25 cellular contexts compared by ENCODE assay signal in genomic region chr15:28909958-28910500, GRCh38.
"Had no signal": no experiment of that assay in that cellular context is flagged by ENCODE, and none has a peak within 500 bp of the region (broad histone marks: within the 10 kb centered on the region; RNA-seq: fewer than 3 reads in every experiment).

No MANE protein-coding gene starts in this region.

- H3K27ac ChIP-seq: ascending aorta, hepatocyte, lower lobe of right lung, upper lobe of left lung, WERI-Rb-1 had no signal

- FAIRE-seq: TTC549 had no signal

- H3K4me2 ChIP-seq: hepatocyte had no signal

- H2AFZ ChIP-seq: hepatocyte had no signal

- H3K79me2 ChIP-seq: hepatocyte had no signal

- H3K27ac Mint-ChIP-seq: activated CD4-positive, alpha-beta T cell treated with anti-CD3 and anti-CD28 coated beads, Interleukin-2, amount 10 ng/mL, durations not matched to agents 7 days and 5 days; activated naive CD4-positive, alpha-beta T cell treated with anti-CD3 and anti-CD28 coated beads for 36 hours; activated T-helper 17 cell treated with anti-CD3 and anti-CD28 coated beads, Interleukin-2, amount 50 U/mL, for 72 hours; immature natural killer cell; progenitor cell of endocrine pancreas had no signal

- H3K4me3 Mint-ChIP-seq: activated CD4-positive, alpha-beta T cell treated with anti-CD3 and anti-CD28 coated beads, Interleukin-2, amount 10 ng/mL, durations not matched to agents 7 days and 5 days; activated CD8-positive, alpha-beta T cell treated with anti-CD3 and anti-CD28 coated beads for 36 hours; activated naive CD4-positive, alpha-beta T cell treated with anti-CD3 and anti-CD28 coated beads for 36 hours; activated T-helper 17 cell treated with anti-CD3 and anti-CD28 coated beads, Interleukin-2, amount 50 U/mL, for 72 hours; central memory CD8-positive, alpha-beta T cell; immature natural killer cell had no signal

- H3K27me3 Mint-ChIP-seq: activated CD4-positive, alpha-beta T cell treated with anti-CD3 and anti-CD28 coated beads, Interleukin-2, amount 10 ng/mL, durations not matched to agents 7 days and 5 days; activated CD8-positive, alpha-beta T cell treated with anti-CD3 and anti-CD28 coated beads for 36 hours; activated T-helper 17 cell treated with anti-CD3 and anti-CD28 coated beads, Interleukin-2, amount 50 U/mL, for 72 hours; central memory CD8-positive, alpha-beta T cell; progenitor cell of endocrine pancreas had no signal

- H3K27me3 ChIP-seq: ascending aorta, hepatocyte, upper lobe of left lung had no signal

- DNase-seq: activated CD4-positive, alpha-beta T cell treated with anti-CD3 and anti-CD28 coated beads, Interleukin-2, amount 10 ng/mL, durations not matched to agents 7 days and 5 days; activated CD4-positive, CD25-positive, alpha-beta regulatory T cell treated with anti-CD3 and anti-CD28 coated beads, Interleukin-2, amount 50 U/mL, for 72 hours; activated CD8-positive, alpha-beta T cell treated with anti-CD3 and anti-CD28 coated beads for 36 hours; activated naive CD4-positive, alpha-beta T cell treated with anti-CD3 and anti-CD28 coated beads for 36 hours; effector CD4-positive, alpha-beta T cell; erythroblast; foreskin fibroblast; immature natural killer cell; mesendoderm; mucosa of descending colon; retina; stimulated activated CD4-positive, alpha-beta T cell treated with anti-CD3 and anti-CD28 coated beads, Interleukin-12 subunit alpha, Interleukin-12 subunit beta, amount 100 ng/mL, for 4 hours; stimulated activated CD4-positive, alpha-beta T cell treated with anti-CD3 and anti-CD28 coated beads, Interleukin-4, amount 100 ng/mL, for 4 hours; stimulated activated naive CD8-positive, alpha-beta T cell treated with anti-CD3 and anti-CD28 coated beads, Interleukin-15, Interleukin-2, amounts not matched to agents 100 U/mL and 50 U/mL, for 24 hours; T-helper 1 cell; upper lobe of left lung; WERI-Rb-1 had no signal

- H3K9me3 ChIP-seq: ascending aorta, lower lobe of right lung, mucosa of descending colon, upper lobe of left lung had no signal

- ATAC-seq: activated CD8-positive, alpha-beta T cell treated with anti-CD3 and anti-CD28 coated beads for 36 hours; activated T-helper 17 cell treated with anti-CD3 and anti-CD28 coated beads, Interleukin-2, amount 50 U/mL, for 72 hours; left lobe of liver; lower lobe of right lung; mucosa of descending colon; stimulated activated naive CD8-positive, alpha-beta T cell treated with anti-CD3 and anti-CD28 coated beads, Interleukin-15, Interleukin-2, amounts not matched to agents 100 U/mL and 50 U/mL, for 24 hours had no signal

- H3K36me3 ChIP-seq: ascending aorta, lower lobe of right lung, upper lobe of left lung, WERI-Rb-1 had no signal

- H3K4me3 ChIP-seq: ascending aorta, hepatocyte, lower lobe of right lung, mucosa of descending colon, upper lobe of left lung had no signal

- H3K9me3 Mint-ChIP-seq: activated CD4-positive, alpha-beta T cell treated with anti-CD3 and anti-CD28 coated beads, Interleukin-2, amount 10 ng/mL, durations not matched to agents 7 days and 5 days; activated CD8-positive, alpha-beta T cell treated with anti-CD3 and anti-CD28 coated beads for 36 hours; activated naive CD4-positive, alpha-beta T cell treated with anti-CD3 and anti-CD28 coated beads for 36 hours; activated T-helper 17 cell treated with anti-CD3 and anti-CD28 coated beads, Interleukin-2, amount 50 U/mL, for 72 hours; central memory CD8-positive, alpha-beta T cell; immature natural killer cell had no signal

- H3K4me1 Mint-ChIP-seq: activated T-helper 17 cell treated with anti-CD3 and anti-CD28 coated beads, Interleukin-2, amount 50 U/mL, for 72 hours had no signal

- H3K4me1 ChIP-seq: ascending aorta, lower lobe of right lung, upper lobe of left lung had no signal
